Comparison of ENCODE assay signal across 8 cellular contexts in genomic region chr1:170562644-170563338, GRCh38. TPM values are rescaled to one million over a fixed set of nuclear protein-coding genes. Genes with fewer than 3 reads are reported as not detected.
DNase-seq lines count a peak whose midpoint lies in the region; ATAC-seq and TF ChIP-seq lines count a peak whose summit lies in the region.

No MANE protein-coding gene starts in this region.

- H3K36me3 Mint-ChIP-seq in activated CD4-positive, alpha-beta T cell treated with anti-CD3 and anti-CD28 coated beads for 36 hours (ENCODE audit: low read depth) = no peaks in the 10 kb centered on the region
- no peaks in the 10 kb centered on the region for H3K36me3 Mint-ChIP-seq in activated CD4-positive, alpha-beta T cell treated with anti-CD3 and anti-CD28 coated beads, Interleukin-2, amount 10 ng/mL, durations not matched to agents 24 days and 14 days (ENCODE audit: low read depth)

- H3K4me2 ChIP-seq in trophoblast cell (ENCODE audit: low read length) = peak overlapping the region; percentile 29

- H3K9me3 ChIP-seq in trophoblast cell (ENCODE audit: insufficient read depth, low read depth, low read length) = no peaks in the 10 kb centered on the region

- peak overlapping the region; percentile 5 for H4K8ac ChIP-seq in trophoblast cell (ENCODE audit: low read depth, low read length)

- POLR2A ChIA-PET in activated CD4-positive, alpha-beta T cell treated with anti-CD3 and anti-CD28 coated beads for 36 hours (lab: Charles Lee) = no interaction called here

- peaks cover 8% of the 10 kb centered on the region for H3K9me3 Mint-ChIP-seq in activated CD4-positive, alpha-beta T cell treated with anti-CD3 and anti-CD28 coated beads for 36 hours (ENCODE audit: low read depth)
- peaks cover 10% of the 10 kb centered on the region for H3K9me3 Mint-ChIP-seq in activated CD4-positive, alpha-beta T cell treated with anti-CD3 and anti-CD28 coated beads, Interleukin-2, amount 10 ng/mL, durations not matched to agents 24 days and 14 days

- H2AK5ac ChIP-seq in trophoblast cell (ENCODE audit: low read length) = no peak overlapping the region

- H3K9ac ChIP-seq in trophoblast cell (ENCODE audit: low read length) = no peak overlapping the region

- H3K4ac ChIP-seq in trophoblast cell (ENCODE audit: low read depth, low read length) = no peak overlapping the region

- H3K23ac ChIP-seq in trophoblast cell (ENCODE audit: low read length) = no peak overlapping the region

- H2AFZ ChIP-seq in trophoblast cell (ENCODE audit: insufficient read depth, low read length, poor library complexity) = no peak overlapping the region

- H3K27me3 Mint-ChIP-seq in activated CD4-positive, alpha-beta T cell treated with anti-CD3 and anti-CD28 coated beads for 36 hours = peaks cover 5% of the 10 kb centered on the region
- peaks cover 10% of the 10 kb centered on the region for H3K27me3 Mint-ChIP-seq in activated CD4-positive, alpha-beta T cell treated with anti-CD3 and anti-CD28 coated beads, Interleukin-2, amount 10 ng/mL, durations not matched to agents 24 days and 14 days

- no peak overlapping the region for H3K14ac ChIP-seq in trophoblast cell (ENCODE audit: low read length)

- ATAC-seq in activated CD4-positive, alpha-beta T cell treated with anti-CD3 and anti-CD28 coated beads for 36 hours = peak; percentile 82
- ATAC-seq in HG03354 (IDR thresholded peaks at IDR 0.05; ENCODE audit: poor library complexity, severe bottlenecking, unreplicated experiment) = peak; percentile 83
- ATAC-seq in foreskin keratinocyte = peak; percentile 94
- no peak for ATAC-seq in GM21619 (IDR thresholded peaks at IDR 0.05; ENCODE audit: unreplicated experiment)

- TF ChIP-seq CTCF in foreskin keratinocyte (conservative IDR thresholded peaks at IDR 0.05) = no peak

- DNase-seq in activated CD4-positive, alpha-beta T cell treated with anti-CD3 and anti-CD28 coated beads for 36 hours = peak; percentile 56
- DNase-seq in activated CD4-positive, alpha-beta T cell treated with anti-CD3 and anti-CD28 coated beads for 1 hour = no peak
- DNase-seq in activated CD4-positive, alpha-beta T cell treated with anti-CD3 and anti-CD28 coated beads, Interleukin-2, amount 10 ng/mL, durations not matched to agents 24 days and 14 days = peak; percentile 67
- DNase-seq in foreskin keratinocyte (peak; percentile 59 to 85), trophoblast cell (peak; percentile 41 to 73), putamen (ENCODE audit: low spot score) (no peak)

- H3K79me1 ChIP-seq in trophoblast cell (ENCODE audit: low read length) = peaks cover 3% of the 10 kb centered on the region

- H3K18ac ChIP-seq in trophoblast cell (ENCODE audit: low read length) = no peak overlapping the region

- peak overlapping the region; percentile 25 for H2BK12ac ChIP-seq in trophoblast cell (ENCODE audit: low read length)

- H3K4me1 Mint-ChIP-seq in activated CD4-positive, alpha-beta T cell treated with anti-CD3 and anti-CD28 coated beads for 36 hours = peaks cover 15% of the 10 kb centered on the region
- H3K4me1 Mint-ChIP-seq in activated CD4-positive, alpha-beta T cell treated with anti-CD3 and anti-CD28 coated beads, Interleukin-2, amount 10 ng/mL, durations not matched to agents 24 days and 14 days = peaks cover 14% of the 10 kb centered on the region

- peak overlapping the region; percentile 5 for H2BK5ac ChIP-seq in trophoblast cell (ENCODE audit: low read depth, low read length, poor library complexity)

- H3K4me3 Mint-ChIP-seq in activated CD4-positive, alpha-beta T cell treated with anti-CD3 and anti-CD28 coated beads for 36 hours = no peak overlapping the region
- H3K4me3 Mint-ChIP-seq in activated CD4-positive, alpha-beta T cell treated with anti-CD3 and anti-CD28 coated beads, Interleukin-2, amount 10 ng/mL, durations not matched to agents 24 days and 14 days = no peak overlapping the region

- no peak overlapping the region for H3K4me3 ChIP-seq in trophoblast cell (ENCODE audit: low read depth, low read length)

- H3K4me1 ChIP-seq in foreskin keratinocyte (peaks cover 22% of the 10 kb centered on the region), trophoblast cell (ENCODE audit: control insufficient read depth in 1 of 2, insufficient read depth in 2 of 2, low read length in 2 of 2) (peaks cover 4 to 11% of the 10 kb centered on the region in 2 experiments)

- peak overlapping the region; percentile 28 for H2BK120ac ChIP-seq in trophoblast cell (ENCODE audit: insufficient read depth, low read length, poor library complexity)

- peak overlapping the region; percentile 40 for H3K27ac Mint-ChIP-seq in activated CD4-positive, alpha-beta T cell treated with anti-CD3 and anti-CD28 coated beads for 36 hours
- no peak overlapping the region for H3K27ac Mint-ChIP-seq in activated CD4-positive, alpha-beta T cell treated with anti-CD3 and anti-CD28 coated beads, Interleukin-2, amount 10 ng/mL, durations not matched to agents 24 days and 14 days

- H3K36me3 ChIP-seq in trophoblast cell (ENCODE audit: control insufficient read depth in 1 of 2, insufficient read depth in 2 of 2, low read length in 2 of 2) = no peaks in the 10 kb centered on the region

- CTCF ChIA-PET in activated CD4-positive, alpha-beta T cell treated with anti-CD3 and anti-CD28 coated beads for 36 hours (lab: Charles Lee) = interaction anchor here (0.8 kb wide), 1 partner anchor 709 kb away, joined by 3 read pairs; no protein-coding TSS in a partner anchor

- peak overlapping the region; percentile 9 for H3K27ac ChIP-seq in foreskin keratinocyte
- H3K27ac ChIP-seq in trophoblast cell (ENCODE audit: low read depth, low read length) = peak overlapping the region; percentile 29

- peak overlapping the region; percentile 54 for H4K91ac ChIP-seq in trophoblast cell (ENCODE audit: low read depth, low read length)

- intact Hi-C loops in activated CD4-positive, alpha-beta T cell treated with anti-CD3 and anti-CD28 coated beads for 36 hours (cut with DNase I, micrococcal nuclease) = no loop called here
- intact Hi-C loops in activated CD4-positive, alpha-beta T cell treated with anti-CD3 and anti-CD28 coated beads, Interleukin-2, amount 10 ng/mL, durations not matched to agents 24 days and 14 days (cut with micrococcal nuclease) = no loop called here

- H3K27me3 ChIP-seq in foreskin keratinocyte (no peaks in the 10 kb centered on the region), trophoblast cell (ENCODE audit: insufficient read depth, low read length) (no peaks in the 10 kb centered on the region)

- H4K12ac ChIP-seq in trophoblast cell (ENCODE audit: low read depth, low read length) = no peak overlapping the region

- H3K79me2 ChIP-seq in trophoblast cell (ENCODE audit: control insufficient read depth, insufficient read depth, low read length, poor library complexity) = no peaks in the 10 kb centered on the region

- WGBS in trophoblast cell (ENCODE audit: extremely low coverage, insufficient coverage, insufficient read length) = no CpG with 5 or more reads among the region's 7 CpGs

RNA-seq across cellular contexts. Expression of gene GORAB, which starts 30.8 kb away (rescaled TPM):
- 10 to 100 TPM in 1 of 2 experiments, 1 to 10 TPM in 1; 9.8 to 13.5 TPM for total RNA-seq in activated CD4-positive, alpha-beta T cell treated with anti-CD3 and anti-CD28 coated beads for 36 hours
- 12.8 and 13.0 TPM in 2 replicates for total RNA-seq in activated CD4-positive, alpha-beta T cell treated with anti-CD3 and anti-CD28 coated beads, Interleukin-2, amount 10 ng/mL, durations not matched to agents 24 days and 14 days
- 8.5 and 9.4 TPM in 2 replicates for total RNA-seq in foreskin keratinocyte
- polyA plus RNA-seq in foreskin keratinocyte = 3.0 and 3.2 TPM in 2 replicates
- 9.1 and 9.5 TPM in 2 replicates for polyA plus RNA-seq in trophoblast cell (2013)

Comparison
In these comparisons a context has a peak if more than half of its experiments do, and no peak if none do; other contexts are left out.
1. DNase-seq: peak in activated CD4-positive, alpha-beta T cell treated with anti-CD3 and anti-CD28 coated beads for 36 hours (single experiment), activated CD4-positive, alpha-beta T cell treated with anti-CD3 and anti-CD28 coated beads, Interleukin-2, amount 10 ng/mL, durations not matched to agents 24 days and 14 days (single experiment), foreskin keratinocyte (2 of 2) and trophoblast cell (2 of 2); none in activated CD4-positive, alpha-beta T cell treated with anti-CD3 and anti-CD28 coated beads for 1 hour (single experiment) and putamen (single experiment).